Comparison of ENCODE assay signal across 8 cellular contexts in the genomic region with DNA sequence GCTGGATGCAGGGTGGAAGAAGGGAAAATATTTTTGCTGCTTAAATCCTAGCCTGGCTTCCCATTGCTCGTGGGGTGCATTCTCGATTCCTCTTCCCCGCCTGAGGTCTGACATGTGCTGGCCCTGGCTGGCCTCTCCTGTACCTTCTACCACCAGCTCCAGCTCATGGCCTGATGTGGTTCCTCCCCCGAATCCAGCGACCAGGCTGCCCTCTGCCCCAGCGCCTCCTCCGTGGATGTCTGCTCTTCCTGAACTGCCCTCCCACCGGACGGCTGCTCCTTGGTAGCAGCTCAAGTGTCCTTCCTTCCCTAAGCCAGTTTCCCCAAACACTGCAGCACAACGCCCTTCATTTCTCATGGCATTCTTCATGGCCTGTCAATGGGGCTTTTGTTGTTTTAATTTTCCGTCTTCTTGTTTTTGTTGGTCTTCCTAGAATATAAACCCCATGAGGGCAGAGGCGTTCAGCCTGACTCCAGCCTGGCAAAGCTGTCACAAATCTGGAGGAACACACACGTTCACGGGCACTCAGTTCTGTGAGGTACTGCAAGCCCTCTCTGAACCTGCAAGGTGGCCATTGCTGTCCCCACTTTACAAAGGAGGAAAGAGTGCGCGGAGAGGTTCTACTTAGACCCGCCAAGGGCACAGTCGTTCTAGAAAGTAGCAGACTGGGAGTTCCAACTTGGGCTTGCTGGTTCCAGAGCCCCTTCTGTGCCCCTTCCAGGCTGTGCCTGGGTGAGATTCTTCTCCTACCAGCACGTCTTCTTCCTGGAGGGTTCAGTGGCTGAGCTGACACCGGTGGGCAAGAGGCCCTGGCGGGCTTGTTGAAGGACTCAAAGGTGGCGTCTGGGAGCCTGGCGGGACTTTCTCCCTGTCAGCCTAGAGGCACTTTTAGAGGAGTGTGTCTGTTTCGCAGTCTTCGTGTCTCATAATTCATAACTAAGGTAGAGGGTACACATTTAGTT. TPM values are rescaled to one million over a fixed set of nuclear protein-coding genes. Genes with fewer than 3 reads are reported as not detected.
DNase-seq lines count a peak whose midpoint lies in the region; ATAC-seq, FAIRE-seq and TF ChIP-seq lines count a peak whose summit lies in the region.

No MANE protein-coding gene starts in this region.

- no peak for TF ChIP-seq CTCF in Panc1 (IDR thresholded peaks at IDR 0.05)
- no peak for TF ChIP-seq CTCF in endothelial cell (IDR thresholded peaks at IDR 0.05; ENCODE audit: unreplicated experiment)

- peak; percentile 56 for FAIRE-seq in GM12892 (lab: Jason Lieb, UNC)

- no peak overlapping the region for H3K9ac ChIP-seq in rectal smooth muscle tissue (ENCODE audit: low read length)

- no peak overlapping the region for H3K27ac Mint-ChIP-seq in endothelial cell (ENCODE audit: unreplicated experiment)

- H3K9me3 Mint-ChIP-seq in endothelial cell (ENCODE audit: unreplicated experiment): no peaks in the 10 kb centered on the region

- peaks cover 36% of the 10 kb centered on the region for H3K4me1 ChIP-seq in Panc1 (ENCODE audit: control insufficient read depth, insufficient read depth, low read length)
- H3K4me1 ChIP-seq in rectal smooth muscle tissue (ENCODE audit: control insufficient read depth, insufficient read depth, low read length): peaks cover 26% of the 10 kb centered on the region

- H3K9me3 ChIP-seq in Panc1 (ENCODE audit: control insufficient read depth, insufficient read depth, low read depth, low read length): no peaks in the 10 kb centered on the region

- peak overlapping the region; percentile 81 for H3K4me3 Mint-ChIP-seq in endothelial cell (ENCODE audit: unreplicated experiment)

- H3K4me1 Mint-ChIP-seq in endothelial cell (ENCODE audit: unreplicated experiment): peaks cover 42% of the 10 kb centered on the region

- DNase-seq in GM12892 (ENCODE audit: insufficient read length) (no peak), Panc1 (ENCODE audit: low read depth, low spot score) (no peak), endothelial cell (ENCODE audit: low spot score) (no peak), RKO (ENCODE audit: low spot score) (no peak), NCI-H2196 treated with DMSO at 0.1 percent for 48 hours (lab: John Stamatoyannopoulos, UW; ENCODE audit: unreplicated experiment) (no peak), NCI-H524 treated with DMSO at 0.1 percent for 48 hours (lab: John Stamatoyannopoulos, UW) (no peak)

- H3K27ac ChIP-seq in Panc1 (ENCODE audit: low read length): peak overlapping the region; percentile 84
- H3K27ac ChIP-seq in rectal smooth muscle tissue (ENCODE audit: low read depth, low read length): peak overlapping the region; percentile 63

- H3K4me3 ChIP-seq in Panc1 (ENCODE audit: low read depth in 2 of 2, low read length in 2 of 2) (peak overlapping the region; percentile 52 to 73), rectal smooth muscle tissue (ENCODE audit: low read length) (peak overlapping the region; percentile 51)

- peaks cover 6% of the 10 kb centered on the region for H3K36me3 Mint-ChIP-seq in endothelial cell (ENCODE audit: low read depth, unreplicated experiment)

- CTCF ChIA-PET in Panc1 (lab: Charles Lee): interaction anchor here (1.0 kb wide), 1 partner anchor 13 kb away, joined by 3 read pairs; no protein-coding TSS in a partner anchor

- POLR2A ChIA-PET in Panc1 (lab: Charles Lee): interaction anchor here (0.6 kb wide), 1 partner anchor 16 kb away, joined by 3 read pairs; no protein-coding TSS in a partner anchor

- BruUV-seq in Panc1 (replicated peaks; lab: Mats Ljungman, UMichigan): no TSS peak

- intact Hi-C loops in Panc1 (cut with micrococcal nuclease; ENCODE audit: unreplicated experiment): no loop called here

- ATAC-seq in Panc1 (no peak), GM19397 (IDR thresholded peaks at IDR 0.05; ENCODE audit: unreplicated experiment) (no peak)

- H3K36me3 ChIP-seq in Panc1 (ENCODE audit: control insufficient read depth, insufficient read depth, low read length) (no peaks in the 10 kb centered on the region), rectal smooth muscle tissue (ENCODE audit: control insufficient read depth, insufficient read depth, low read length) (no peaks in the 10 kb centered on the region)

- H3K27me3 ChIP-seq in Panc1 (ENCODE audit: control insufficient read depth, insufficient read depth, low read length): no peaks in the 10 kb centered on the region
- no peaks in the 10 kb centered on the region for H3K27me3 ChIP-seq in rectal smooth muscle tissue (ENCODE audit: control insufficient read depth, insufficient read depth, low read length)

- no peak for TF ChIP-seq POLR2A in GM12892 (IDR thresholded peaks at IDR 0.05; ENCODE audit: low read depth, low read length)

- in situ Hi-C loops in Panc1 (cut with HindIII; ENCODE audit: low pct_unique_long_range_greater_than_20kb, low sequenced_read_pairs): no loop called here

- H3K27me3 Mint-ChIP-seq in endothelial cell (ENCODE audit: unreplicated experiment): peaks cover 17% of the 10 kb centered on the region

RNA-seq across cellular contexts. Expression of a gene that starts 1.0 kb away (rescaled TPM):
- 2.6 TPM for polyA plus RNA-seq in GM12892 (2012; ENCODE audit: missing spikeins)
- 171 TPM for total RNA-seq in Panc1 (2021; ENCODE audit: unreplicated experiment)
- polyA plus RNA-seq in Panc1 (2012; ENCODE audit: insufficient read length): 357 TPM
- 72.3 TPM for total RNA-seq in endothelial cell (ENCODE audit: unreplicated experiment)

RNA-seq across cellular contexts. Expression of a gene that starts 39.7 kb away (rescaled TPM):
- polyA plus RNA-seq in GM12892 (2012; ENCODE audit: missing spikeins): 16.1 TPM
- 53.1 TPM for total RNA-seq in Panc1 (2021; ENCODE audit: unreplicated experiment)
- polyA plus RNA-seq in Panc1 (2012; ENCODE audit: insufficient read length): 48.1 TPM
- 9.4 TPM for total RNA-seq in endothelial cell (ENCODE audit: unreplicated experiment)
